ENCODE assay signal across 15 cellular contexts in the genomic region with DNA sequence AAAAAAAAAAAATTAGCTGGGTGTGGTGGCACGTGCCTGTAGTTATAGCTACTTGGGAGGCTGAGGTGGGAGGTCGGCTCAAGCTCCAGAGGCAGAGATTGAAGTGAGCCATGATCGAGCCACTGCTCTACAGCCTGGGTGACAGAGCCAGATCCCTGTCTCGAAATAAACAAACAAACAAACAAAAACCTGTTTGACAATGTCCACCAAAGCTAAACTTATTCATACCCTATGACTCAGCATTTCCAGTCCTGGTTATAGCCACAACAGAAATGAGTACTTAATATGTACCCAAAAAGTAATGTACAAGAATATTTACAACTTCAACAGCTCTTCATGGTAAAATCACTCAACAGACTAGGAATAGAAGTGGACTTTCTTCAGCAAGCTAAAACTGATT.
"Had no signal": no experiment of that assay in that cellular context is flagged by ENCODE, and none has a peak within 500 bp of the region (broad histone marks: within the 10 kb centered on the region; RNA-seq: fewer than 3 reads in every experiment).

No MANE protein-coding gene starts in this region.

- ATAC-seq: effector memory CD8-positive, alpha-beta T cell; left lobe of liver; natural killer cell treated with Interleukin-12 subunit alpha and Interleukin-12 subunit beta and Interleukin-15 and Interleukin-18, amount 100 ng/mL, for 72 hours; T-helper 17 cell; WTC11 had no signal

- H3K27me3 Mint-ChIP-seq: activated naive CD4-positive, alpha-beta T cell treated with anti-CD3 and anti-CD28 coated beads, Interleukin-2, amount 50 U/mL, for 24 hours had no signal

- H3K9me3 Mint-ChIP-seq: activated CD4-positive, alpha-beta T cell treated with anti-CD3 and anti-CD28 coated beads, Interleukin-2, amount 10 ng/mL, durations not matched to agents 7 days and 5 days; activated naive CD4-positive, alpha-beta T cell treated with anti-CD3 and anti-CD28 coated beads, Interleukin-2, amount 50 U/mL, for 24 hours; effector memory CD8-positive, alpha-beta T cell; natural killer cell treated with Interleukin-12 subunit alpha and Interleukin-12 subunit beta and Interleukin-15 and Interleukin-18, amount 100 ng/mL, for 72 hours had no signal

- H3K4me3 Mint-ChIP-seq: activated CD4-positive, alpha-beta T cell treated with anti-CD3 and anti-CD28 coated beads, Interleukin-2, amount 10 ng/mL, durations not matched to agents 7 days and 5 days; activated naive CD4-positive, alpha-beta T cell treated with anti-CD3 and anti-CD28 coated beads, Interleukin-2, amount 50 U/mL, for 24 hours; effector memory CD8-positive, alpha-beta T cell; memory B cell; natural killer cell treated with Interleukin-12 subunit alpha and Interleukin-12 subunit beta and Interleukin-15 and Interleukin-18, amount 100 ng/mL, for 72 hours; T-helper 17 cell; WTC11 had no signal

- H3K4me1 Mint-ChIP-seq: activated CD4-positive, alpha-beta T cell treated with anti-CD3 and anti-CD28 coated beads, Interleukin-2, amount 10 ng/mL, durations not matched to agents 7 days and 5 days; activated naive CD4-positive, alpha-beta T cell treated with anti-CD3 and anti-CD28 coated beads, Interleukin-2, amount 50 U/mL, for 24 hours; memory B cell had no signal

- H3K36me3 Mint-ChIP-seq: natural killer cell treated with Interleukin-12 subunit alpha and Interleukin-12 subunit beta and Interleukin-15 and Interleukin-18, amount 100 ng/mL, for 72 hours had no signal

- DNase-seq: activated CD4-positive, alpha-beta T cell treated with anti-CD3 and anti-CD28 coated beads, Interleukin-2, amount 10 ng/mL, durations not matched to agents 7 days and 5 days; activated T-cell treated with anti-CD3 and anti-CD28 coated beads, Interleukin-2, amount 50 U/mL, for 1 hour; effector memory CD8-positive, alpha-beta T cell; foreskin melanocyte; head of caudate nucleus; stimulated activated CD4-positive, alpha-beta T cell treated with anti-CD3 and anti-CD28 coated beads, Interleukin-4, amount 100 ng/mL, for 24 hours; stomach; T-helper 17 cell; thyroid gland; uterus had no signal

- H3K4me3 ChIP-seq: stomach, thyroid gland, uterus had no signal

- H3K27ac Mint-ChIP-seq: activated CD4-positive, alpha-beta T cell treated with anti-CD3 and anti-CD28 coated beads, Interleukin-2, amount 10 ng/mL, durations not matched to agents 7 days and 5 days; activated naive CD4-positive, alpha-beta T cell treated with anti-CD3 and anti-CD28 coated beads, Interleukin-2, amount 50 U/mL, for 24 hours; effector memory CD8-positive, alpha-beta T cell; memory B cell; natural killer cell treated with Interleukin-12 subunit alpha and Interleukin-12 subunit beta and Interleukin-15 and Interleukin-18, amount 100 ng/mL, for 72 hours; T-helper 17 cell; WTC11 had no signal
